9 cellular contexts compared by ENCODE assay signal in the genomic region with DNA sequence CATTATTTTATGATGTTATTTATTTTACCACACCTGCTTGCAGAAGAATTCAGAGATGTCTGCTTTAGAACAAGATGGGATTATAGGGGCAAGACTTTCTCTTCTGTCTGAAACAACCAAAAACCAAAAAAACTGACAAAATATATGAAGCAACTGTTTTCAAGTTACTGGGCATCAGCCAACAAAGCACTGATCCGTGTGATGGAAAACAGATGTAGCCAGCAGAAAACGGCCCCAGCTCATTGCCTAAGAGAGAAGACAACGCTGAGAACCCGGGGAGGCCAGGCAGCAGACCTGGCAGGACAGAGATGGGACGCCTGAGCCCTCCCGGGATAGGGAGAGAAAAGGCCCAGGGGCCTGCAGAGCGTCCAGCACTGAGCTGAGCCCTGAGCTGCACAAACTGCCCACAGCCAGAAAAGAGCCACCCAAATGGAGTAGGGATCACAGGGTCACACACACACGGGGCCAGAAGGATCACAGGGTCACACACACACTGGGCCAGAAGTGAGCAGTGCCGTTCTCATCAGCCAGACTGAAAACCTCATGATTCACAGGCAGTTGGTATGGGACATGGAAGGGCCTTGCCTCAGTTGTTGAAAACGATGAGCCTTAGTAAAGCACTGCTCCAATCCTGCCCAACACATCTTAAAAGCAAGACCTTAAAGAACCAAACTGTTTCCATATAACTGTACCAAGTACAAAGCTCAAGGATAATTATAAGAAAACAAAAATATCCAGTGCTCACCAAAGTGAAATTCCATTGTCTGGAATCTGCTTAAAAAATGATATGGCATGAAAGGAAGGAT. TPM values are rescaled to one million over a fixed set of nuclear protein-coding genes. Genes with fewer than 3 reads are reported as not detected.
DNase-seq lines count a peak whose midpoint lies in the region; TF ChIP-seq lines count a peak whose summit lies in the region.
"Had no signal": no experiment of that assay in that cellular context is flagged by ENCODE, and none has a peak within 500 bp of the region (broad histone marks: within the 10 kb centered on the region; RNA-seq: fewer than 3 reads in every experiment).

No MANE protein-coding gene starts in this region.

- H3K36me3 ChIP-seq in BJ (ENCODE audit: control insufficient read depth, insufficient read depth, low read length), result peaks cover 5% of the 10 kb centered on the region; the same call in 1 of the 2 replicates

- POLR2A ChIA-PET in BJ (lab: Charles Lee), result interaction anchor here (0.6 to 0.7 kb wide), 3 partner anchors 41 to 86 kb away, joined by 3 to 8 read pairs (median 3); no protein-coding TSS in a partner anchor

- H3K4me3 ChIP-seq in BJ (ENCODE audit: low read depth, low read length) (no peak overlapping the region), fibroblast of villous mesenchyme (ENCODE audit: low read depth, low read length) (peak overlapping the region; percentile 36)

- CTCF ChIA-PET in BJ (lab: Yijun Ruan, JAX), result interaction anchor here (0.8 to 2.9 kb wide), 7 partner anchors 10 to 180 kb away, joined by 3 to 10 read pairs (median 4); no protein-coding TSS in a partner anchor

- no peaks in the 10 kb centered on the region for H3K27me3 Mint-ChIP-seq in osteocyte (ENCODE audit: unreplicated experiment)

- peaks cover 9% of the 10 kb centered on the region for H3K9me3 Mint-ChIP-seq in osteocyte (ENCODE audit: unreplicated experiment)
- H3K9me3 Mint-ChIP-seq: activated naive CD4-positive, alpha-beta T cell treated with anti-CD3 and anti-CD28 coated beads for 36 hours had no signal

- peak overlapping the region; percentile 52 for H3K4me3 Mint-ChIP-seq in osteocyte (ENCODE audit: unreplicated experiment)
- H3K4me3 Mint-ChIP-seq: activated naive CD4-positive, alpha-beta T cell treated with anti-CD3 and anti-CD28 coated beads for 36 hours had no signal

- peaks cover 13% of the 10 kb centered on the region for H3K36me3 Mint-ChIP-seq in osteocyte (ENCODE audit: unreplicated experiment)

- TF ChIP-seq CTCF in BJ (IDR thresholded peaks at IDR 0.05; ENCODE audit: insufficient read depth, low read depth, low read length), result no peak
- TF ChIP-seq CTCF in fibroblast of villous mesenchyme (IDR thresholded peaks at IDR 0.05; ENCODE audit: insufficient read depth, low read depth, low read length), result no peak
- TF ChIP-seq CTCF in osteocyte (IDR thresholded peaks at IDR 0.05), result no peak

- H3K27ac Mint-ChIP-seq in osteocyte (ENCODE audit: unreplicated experiment), result peak overlapping the region; percentile 99
- H3K27ac Mint-ChIP-seq: activated naive CD4-positive, alpha-beta T cell treated with anti-CD3 and anti-CD28 coated beads for 36 hours had no signal

- H3K4me1 Mint-ChIP-seq in osteocyte (ENCODE audit: unreplicated experiment), result peaks cover 80% of the 10 kb centered on the region

- DNase-seq in BJ (ENCODE audit: low read depth) (peak; percentile 97), RPMI7951 (ENCODE audit: low read depth) (peak; percentile 99), fibroblast of villous mesenchyme (ENCODE audit: low read depth) (peak; percentile 99), osteocyte (ENCODE audit: extremely low spot score, unreplicated experiment) (peak; percentile 83), DMS53 (lab: John Stamatoyannopoulos, UW) (no peak), NCI-H2196 (lab: John Stamatoyannopoulos, UW; ENCODE audit: unreplicated experiment) (no peak), D341Med (ENCODE audit: low spot score) (no peak)
- DNase-seq in stimulated activated CD4-positive, alpha-beta T cell treated with anti-CD3 and anti-CD28 coated beads, Interleukin-4, amount 100 ng/mL, for 1 hour, result no peak
- DNase-seq: activated naive CD4-positive, alpha-beta T cell treated with anti-CD3 and anti-CD28 coated beads for 36 hours had no signal

- no peaks in the 10 kb centered on the region for H3K27me3 ChIP-seq in BJ (ENCODE audit: control insufficient read depth, insufficient read depth, low read length)

RNA-seq across cellular contexts. Expression of a gene that starts 12.1 kb away (rescaled TPM):
- 144 and 212 TPM in 2 replicates for polyA plus RNA-seq in BJ (2011; rRNA removed)
- polyA minus RNA-seq in BJ (2011; rRNA and poly(A)+ RNA removed), result 120 and 165 TPM in 2 replicates
- 272 and 304 TPM in 2 replicates for total RNA-seq in RPMI7951 (2014; rRNA removed; shearing (Covaris generic))
- total RNA-seq in fibroblast of villous mesenchyme, result 296 and 372 TPM in 2 replicates
- total RNA-seq in osteocyte, result 459 and 488 TPM in 2 replicates

Comparison
In these comparisons a context has a peak if more than half of its experiments do, and no peak if none do; other contexts are left out.
1. DNase-seq: peak in BJ (single experiment), RPMI7951 (single experiment), fibroblast of villous mesenchyme (single experiment) and osteocyte (single experiment); none in DMS53 (single experiment), stimulated activated CD4-positive, alpha-beta T cell treated with anti-CD3 and anti-CD28 coated beads, Interleukin-4, amount 100 ng/mL, for 1 hour (single experiment), NCI-H2196 (single experiment) and D341Med (single experiment).